ENCODE assay signal across 8 cellular contexts in the genomic region with DNA sequence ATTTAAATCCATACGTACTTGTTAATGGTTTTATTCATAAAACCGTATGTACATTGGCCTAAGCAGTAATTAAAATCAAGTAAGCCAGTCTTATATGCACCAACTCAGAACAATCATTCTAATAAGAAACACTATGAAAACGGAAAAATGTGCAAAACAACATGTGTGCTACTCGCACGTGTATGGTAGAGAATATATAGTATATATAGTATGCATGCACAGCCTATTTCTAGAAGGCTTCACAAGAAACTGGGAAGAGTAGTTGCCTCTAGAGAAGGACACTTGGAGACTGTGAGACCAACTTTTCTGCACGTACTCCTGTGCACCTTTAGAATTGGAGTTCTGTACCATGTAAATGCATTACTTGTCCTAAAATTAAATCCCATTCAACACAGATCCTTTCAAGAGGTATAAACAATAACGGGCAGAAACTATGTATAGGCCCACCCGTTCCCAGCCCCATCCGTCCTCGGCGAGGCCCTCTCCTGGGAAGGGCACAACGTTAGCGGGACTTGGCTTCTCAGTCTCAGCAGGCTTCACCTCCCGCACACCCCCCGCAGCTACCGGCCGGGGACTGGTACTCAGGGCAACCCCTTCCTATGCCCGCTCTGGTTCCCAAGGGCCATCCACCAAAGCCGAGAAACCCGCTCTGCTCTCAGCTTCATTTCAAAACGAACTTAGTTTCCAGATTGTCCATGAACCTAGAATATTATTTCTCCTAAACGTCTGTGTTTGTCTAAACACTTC. TPM values are rescaled to one million over a fixed set of nuclear protein-coding genes. Genes with fewer than 3 reads are reported as not detected.
A peak's percentile ranks its signal among the peaks of the same experiment; 100 is the strongest.
DNase-seq lines count a peak whose midpoint lies in the region; ATAC-seq and TF ChIP-seq lines count a peak whose summit lies in the region.

No MANE protein-coding gene starts in this region.

- H3K36me3 ChIP-seq in GM23338 (ENCODE audit: insufficient read depth): no peaks in the 10 kb centered on the region
- no peaks in the 10 kb centered on the region for H3K36me3 ChIP-seq in right atrium auricular region
- no peaks in the 10 kb centered on the region for H3K36me3 ChIP-seq in psoas muscle (ENCODE audit: insufficient read depth in 1 of 2, low read depth in 1 of 2)

- H3K36me3 Mint-ChIP-seq in GM23338 (ENCODE audit: low read depth): no peaks in the 10 kb centered on the region
- no peaks in the 10 kb centered on the region for H3K36me3 Mint-ChIP-seq in activated T-helper 17 cell treated with anti-CD3 and anti-CD28 coated beads, Interleukin-2, amount 50 U/mL, for 72 hours (ENCODE audit: low read depth)

- H3K4me3 ChIP-seq in GM23338 (peak overlapping the region; percentile 79), right atrium auricular region (peak overlapping the region; percentile 49 to 73), psoas muscle (peak overlapping the region; percentile 83)

- peaks cover 54% of the 10 kb centered on the region for H3K4me1 Mint-ChIP-seq in GM23338
- no peaks in the 10 kb centered on the region for H3K4me1 Mint-ChIP-seq in activated T-helper 17 cell treated with anti-CD3 and anti-CD28 coated beads, Interleukin-2, amount 50 U/mL, for 72 hours

- peak overlapping the region; percentile 92 for H3K4me2 ChIP-seq in GM23338

- TF ChIP-seq CTCF in GM23338 (conservative IDR thresholded peaks at IDR 0.05; ENCODE audit: low read depth in 2 of 2) (no peak), right atrium auricular region (IDR thresholded peaks at IDR 0.05) (no peak), psoas muscle (IDR thresholded peaks at IDR 0.05) (no peak)

- H3K9me3 ChIP-seq in right atrium auricular region: no peaks in the 10 kb centered on the region
- H3K9me3 ChIP-seq in psoas muscle: no peaks in the 10 kb centered on the region

- no peak overlapping the region for H3K27ac ChIP-seq in GM23338 (ENCODE audit: low read depth)
- H3K27ac ChIP-seq in right atrium auricular region: peak overlapping the region; percentile 83 to 89
- peak overlapping the region; percentile 94 for H3K27ac ChIP-seq in psoas muscle

- intact Hi-C loops in psoas muscle (cut with DNase I): loop anchor here (2.0 to 5.0 kb wide), 2 partner anchors 29 to 35 kb away; no protein-coding TSS in a partner anchor

- peak; percentile 40 for DNase-seq in GM23338 (ENCODE audit: low spot score)
- DNase-seq in right atrium auricular region (ENCODE audit: low spot score): no peak
- no peak for DNase-seq in psoas muscle
- DNase-seq in NCI-H345 treated with DMSO at 0.1 percent for 48 hours (lab: John Stamatoyannopoulos, UW; ENCODE audit: unreplicated experiment): no peak
- DNase-seq in COR-L47 (lab: John Stamatoyannopoulos, UW): no peak
- DNase-seq in stimulated activated CD4-positive, alpha-beta T cell treated with anti-CD3 and anti-CD28 coated beads, Interleukin-4, amount 100 ng/mL, for 24 hours: no peak

- no peak overlapping the region for H3K27ac Mint-ChIP-seq in GM23338
- no peak overlapping the region for H3K27ac Mint-ChIP-seq in activated T-helper 17 cell treated with anti-CD3 and anti-CD28 coated beads, Interleukin-2, amount 50 U/mL, for 72 hours

- H3K27me3 ChIP-seq in GM23338 (ENCODE audit: insufficient read depth) (peaks cover 20% of the 10 kb centered on the region), right atrium auricular region (no peaks in the 10 kb centered on the region), psoas muscle (ENCODE audit: insufficient read depth in 3 of 3, low read length in 2 of 3) (no peaks in the 10 kb centered on the region)

- no peaks in the 10 kb centered on the region for H3K9me3 Mint-ChIP-seq in GM23338
- no peaks in the 10 kb centered on the region for H3K9me3 Mint-ChIP-seq in activated T-helper 17 cell treated with anti-CD3 and anti-CD28 coated beads, Interleukin-2, amount 50 U/mL, for 72 hours

- peaks cover 11% of the 10 kb centered on the region for H3F3A ChIP-seq in GM23338 (replicated peaks; ENCODE audit: low read depth)

- peaks cover 30% of the 10 kb centered on the region for H3K4me1 ChIP-seq in GM23338 (ENCODE audit: insufficient read depth)
- H3K4me1 ChIP-seq in right atrium auricular region: peaks cover 0 to 16% of the 10 kb centered on the region in 2 donors
- H3K4me1 ChIP-seq in psoas muscle: peaks cover 8% of the 10 kb centered on the region

- peak overlapping the region; percentile 69 for H3K4me3 Mint-ChIP-seq in GM23338
- peak overlapping the region; percentile 45 for H3K4me3 Mint-ChIP-seq in activated T-helper 17 cell treated with anti-CD3 and anti-CD28 coated beads, Interleukin-2, amount 50 U/mL, for 72 hours

- H3K27me3 Mint-ChIP-seq in GM23338 (ENCODE audit: insufficient read depth, low read depth, poor library complexity): peaks cover 23% of the 10 kb centered on the region
- peaks cover 22% of the 10 kb centered on the region for H3K27me3 Mint-ChIP-seq in activated T-helper 17 cell treated with anti-CD3 and anti-CD28 coated beads, Interleukin-2, amount 50 U/mL, for 72 hours

- 53 to 58% (median 57%) methylated on average over 22 of the region's 22 CpGs for WGBS in psoas muscle, 3 donors

- H4K20me1 ChIP-seq in GM23338 (replicated peaks; ENCODE audit: insufficient read depth): peaks cover 47% of the 10 kb centered on the region

- H2AFZ ChIP-seq in GM23338: no peak overlapping the region

- ATAC-seq in GM23338: peak; percentile 5
- no peak for ATAC-seq in activated T-helper 17 cell treated with anti-CD3 and anti-CD28 coated beads, Interleukin-2, amount 50 U/mL, for 72 hours (replicated peaks)
- ATAC-seq in psoas muscle: peak in 3 of 4 donors; percentile 25 to 36 (median 28)
- no peak for ATAC-seq in GM18498 (IDR thresholded peaks at IDR 0.05; ENCODE audit: unreplicated experiment)

- peaks cover 58% of the 10 kb centered on the region for H3K79me2 ChIP-seq in GM23338 (replicated peaks; ENCODE audit: insufficient read depth)

- H3K9me2 ChIP-seq in GM23338 (ENCODE audit: insufficient read depth): no peaks in the 10 kb centered on the region

TF ChIP-seq in GM23338, 12 proteins besides CTCF, POLR2A, EP300 and RAD21 (continues in another document):
- TF ChIP-seq STAT1 (IDR thresholded peaks at IDR 0.05; ENCODE audit: unreplicated experiment) (no peak), EZH2phosphoT487 (IDR thresholded peaks at IDR 0.05; ENCODE audit: unreplicated experiment) (no peak), ZNF114 (CRISPR knock-in tag; IDR thresholded peaks at IDR 0.05) (no peak), JUNB (IDR thresholded peaks at IDR 0.05; ENCODE audit: unreplicated experiment) (no peak)
- TF ChIP-seq, protein P1, sequence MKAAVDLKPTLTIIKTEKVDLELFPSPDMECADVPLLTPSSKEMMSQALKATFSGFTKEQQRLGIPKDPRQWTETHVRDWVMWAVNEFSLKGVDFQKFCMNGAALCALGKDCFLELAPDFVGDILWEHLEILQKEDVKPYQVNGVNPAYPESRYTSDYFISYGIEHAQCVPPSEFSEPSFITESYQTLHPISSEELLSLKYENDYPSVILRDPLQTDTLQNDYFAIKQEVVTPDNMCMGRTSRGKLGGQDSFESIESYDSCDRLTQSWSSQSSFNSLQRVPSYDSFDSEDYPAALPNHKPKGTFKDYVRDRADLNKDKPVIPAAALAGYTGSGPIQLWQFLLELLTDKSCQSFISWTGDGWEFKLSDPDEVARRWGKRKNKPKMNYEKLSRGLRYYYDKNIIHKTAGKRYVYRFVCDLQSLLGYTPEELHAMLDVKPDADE (IDR thresholded peaks at IDR 0.05): no peak

RNA-seq across cellular contexts. Expression of a gene that starts 2.0 kb away (rescaled TPM):
- total RNA-seq in GM23338 (2014; rRNA removed; shearing (Covaris generic)): 52.1 and 53.4 TPM in 2 replicates
- polyA plus RNA-seq in GM23338 (2016; fragmentation: Nextera tagmentation; extraction: Ambion mirVana) (11.9 and 12.2 TPM in 2 replicates), psoas muscle (1 to 10 TPM in 2 of 3 donors, under 1 TPM in 1; 0.87 to 2.6 (median 2.5) TPM)
- total RNA-seq in activated T-helper 17 cell treated with anti-CD3 and anti-CD28 coated beads, Interleukin-2, amount 50 U/mL, for 72 hours: 1 to 10 TPM; 2.4 to 6.5 TPM
- total RNA-seq in right atrium auricular region (10 to 100 TPM; 18.4 to 19.2 TPM), psoas muscle (10 to 100 TPM in 1 of 4 donors, 1 to 10 TPM in 3; 2.1 to 10.7 (median 6.1) TPM)

RNA-seq across cellular contexts. Expression of a gene that starts 37.5 kb away (rescaled TPM):
- 5.2 and 7.8 TPM in 2 replicates for total RNA-seq in GM23338 (2014; rRNA removed; shearing (Covaris generic))
- polyA plus RNA-seq in GM23338 (2016; fragmentation: Nextera tagmentation; extraction: Ambion mirVana): 6.6 and 7.9 TPM in 2 replicates
- 10 to 100 TPM; 12.7 to 18.7 TPM for total RNA-seq in activated T-helper 17 cell treated with anti-CD3 and anti-CD28 coated beads, Interleukin-2, amount 50 U/mL, for 72 hours
- total RNA-seq in right atrium auricular region: 10 to 100 TPM; 14.2 to 22.4 TPM
- total RNA-seq in psoas muscle: 10 to 100 TPM; 13.8 to 31.3 (median 23.5) TPM
- 10 to 100 TPM in 2 of 3 donors, 1 to 10 TPM in 1; 6.2 to 16.9 (median 14.7) TPM for polyA plus RNA-seq in psoas muscle

Comparison
In these comparisons a context has a peak if more than half of its experiments do, and no peak if none do; other contexts are left out.
1. ATAC-seq: peak in GM23338 (single experiment) and psoas muscle (3 of 4); none in activated T-helper 17 cell treated with anti-CD3 and anti-CD28 coated beads, Interleukin-2, amount 50 U/mL, for 72 hours (single experiment) and GM18498 (single experiment).
2. Peak in every context shown above with its lines, with median percentiles within 50 percentile points of each other: H3K4me3 ChIP-seq.